In the genomic region with DNA sequence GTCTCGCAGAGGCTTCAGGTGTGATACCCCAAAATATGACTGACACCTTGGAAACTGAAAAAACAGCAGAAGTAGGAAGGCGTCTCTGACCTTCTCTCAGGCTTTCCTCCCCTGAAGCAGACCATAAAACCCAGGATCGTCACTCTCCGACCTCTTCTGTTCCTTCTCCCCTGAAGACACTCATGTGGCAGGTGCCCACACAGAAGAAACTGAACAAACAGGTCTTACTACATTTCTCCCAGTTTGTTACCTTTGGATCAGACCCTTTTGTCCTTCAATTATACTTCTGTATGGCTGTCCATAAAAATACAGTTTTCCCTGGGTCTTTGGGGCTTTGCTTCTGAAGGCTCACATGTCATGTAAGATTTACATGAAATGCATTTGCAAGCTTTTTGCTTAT, we compare ENCODE assay signal across 20 cellular contexts. TPM values are rescaled to one million over a fixed set of nuclear protein-coding genes. Genes with fewer than 3 reads are reported as not detected.
DNase-seq lines count a peak whose midpoint lies in the region; TF ChIP-seq lines count a peak whose summit lies in the region.
"Had no signal": no experiment of that assay in that cellular context is flagged by ENCODE, and none has a peak within 500 bp of the region (broad histone marks: within the 10 kb centered on the region; RNA-seq: fewer than 3 reads in every experiment).

No MANE protein-coding gene starts in this region.

- peak; percentile 87 for DNase-seq in DMS53 (lab: John Stamatoyannopoulos, UW)
- DNase-seq in ELF-1 (ENCODE audit: low read depth, low spot score), result peak; percentile 42
- peak; percentile 66 for DNase-seq in NCI-H510A (lab: John Stamatoyannopoulos, UW)
- DNase-seq in thyroid gland, result no peak
- no peak for DNase-seq in stomach
- DNase-seq in neural progenitor cell (ENCODE audit: low spot score), result no peak
- DNase-seq in activated T-cell treated with anti-CD3 and anti-CD28 coated beads, Interleukin-2, amount 50 U/mL, for 48 hours, result no peak
- DNase-seq: CD8-positive, alpha-beta memory T cell; GDM1; H7; Kasumi-1; MG63; NCI-H1048; NCI-H146; NCI-H2081; OCI-M1; SHP77 had no signal

- no peak overlapping the region for H2AFZ ChIP-seq in neural progenitor cell (replicated peaks)

- peak overlapping the region; percentile 93 for H3K27ac ChIP-seq in VCaP
- H3K27ac ChIP-seq in thyroid gland, result no peak overlapping the region
- no peak overlapping the region for H3K27ac ChIP-seq in stomach
- H3K27ac ChIP-seq in neural progenitor cell, result no peak overlapping the region
- H3K27ac ChIP-seq: C4-2B had no signal

- H3K36me3 ChIP-seq in thyroid gland (no peaks in the 10 kb centered on the region), stomach (no peaks in the 10 kb centered on the region), neural progenitor cell (no peaks in the 10 kb centered on the region)
- H3K36me3 ChIP-seq: MG63 had no signal

- H3K27ac Mint-ChIP-seq in neural progenitor cell, result no peak overlapping the region
- H3K27ac Mint-ChIP-seq: CD8-positive, alpha-beta memory T cell; T-helper 1 cell treated with Interleukin-12 subunit alpha and Interleukin-12 subunit beta and Interleukin-4 antibody, amounts not matched to agents 30 μg/mL and 1 μg/mL, for 36 hours had no signal

- H3K4me3 Mint-ChIP-seq in neural progenitor cell, result no peak overlapping the region
- H3K4me3 Mint-ChIP-seq: CD8-positive, alpha-beta memory T cell; T-helper 1 cell treated with Interleukin-12 subunit alpha and Interleukin-12 subunit beta and Interleukin-4 antibody, amounts not matched to agents 30 μg/mL and 1 μg/mL, for 36 hours had no signal

- intact Hi-C loops in thyroid gland (cut with DNase I), result no loop called here
- intact Hi-C loops in stomach (cut with DNase I; ENCODE audit: low total_unique reads), result no loop called here

- H3K27me3 ChIP-seq in thyroid gland, result no peaks in the 10 kb centered on the region
- peaks cover 0 to 3% (median 0%) of the 10 kb centered on the region in 3 donors for H3K27me3 ChIP-seq in stomach
- no peaks in the 10 kb centered on the region for H3K27me3 ChIP-seq in neural progenitor cell
- H3K27me3 ChIP-seq: MG63 had no signal

- H3K9me3 Mint-ChIP-seq in neural progenitor cell, result no peaks in the 10 kb centered on the region
- H3K9me3 Mint-ChIP-seq: T-helper 1 cell treated with Interleukin-12 subunit alpha and Interleukin-12 subunit beta and Interleukin-4 antibody, amounts not matched to agents 30 μg/mL and 1 μg/mL, for 36 hours had no signal

- no peak overlapping the region for H3K4me2 ChIP-seq in neural progenitor cell

- H3K9me3 ChIP-seq in thyroid gland, result no peaks in the 10 kb centered on the region
- no peaks in the 10 kb centered on the region for H3K9me3 ChIP-seq in stomach
- H3K9me3 ChIP-seq in neural progenitor cell (ENCODE audit: low read depth), result no peaks in the 10 kb centered on the region
- H3K9me3 ChIP-seq: MG63 had no signal

- H3K4me1 ChIP-seq in thyroid gland (peaks cover 0 to 9% of the 10 kb centered on the region in 2 donors), stomach (no peaks in the 10 kb centered on the region), neural progenitor cell (no peaks in the 10 kb centered on the region)

- no peaks in the 10 kb centered on the region for H3K27me3 Mint-ChIP-seq in neural progenitor cell (ENCODE audit: insufficient read depth, low read depth)

- H3K4me3 ChIP-seq in thyroid gland (replicated peaks in 1 of 3), result no peak overlapping the region
- no peak overlapping the region for H3K4me3 ChIP-seq in stomach
- H3K4me3 ChIP-seq in neural progenitor cell, result no peak overlapping the region
- H3K4me3 ChIP-seq: MG63 had no signal

- H3K9ac ChIP-seq in neural progenitor cell, result no peak overlapping the region

- TF ChIP-seq CTCF in VCaP (conservative IDR thresholded peaks at IDR 0.05), result no peak
- TF ChIP-seq CTCF in thyroid gland (IDR thresholded peaks at IDR 0.05), result no peak
- TF ChIP-seq CTCF in stomach (IDR thresholded peaks at IDR 0.05), result no peak
- TF ChIP-seq CTCF in neural progenitor cell (IDR thresholded peaks at IDR 0.05), result no peak

- no peaks in the 10 kb centered on the region for H3K79me2 ChIP-seq in neural progenitor cell (ENCODE audit: low read depth)

- TF ChIP-seq EP300 in stomach (IDR thresholded peaks at IDR 0.05), result no peak

- H3K36me3 Mint-ChIP-seq in neural progenitor cell, result no peaks in the 10 kb centered on the region
- H3K36me3 Mint-ChIP-seq: CD8-positive, alpha-beta memory T cell had no signal

- H4K20me1 ChIP-seq in neural progenitor cell (ENCODE audit: low read depth), result no peaks in the 10 kb centered on the region

- TF ChIP-seq POLR2A in thyroid gland (IDR thresholded peaks at IDR 0.05), result no peak
- no peak for TF ChIP-seq POLR2A in stomach (IDR thresholded peaks at IDR 0.05)

- H3K4me1 Mint-ChIP-seq in neural progenitor cell, result no peaks in the 10 kb centered on the region
- H3K4me1 Mint-ChIP-seq: CD8-positive, alpha-beta memory T cell had no signal

- 46 to 54% methylated on average over 4 of the region's 4 CpGs for WGBS in thyroid gland, 2 donors
- 35 to 55% (median 45%) methylated on average over 4 of the region's 4 CpGs for WGBS in stomach, 5 donors

- H3F3A ChIP-seq in neural progenitor cell (ENCODE audit: low read depth), result no peaks in the 10 kb centered on the region

RNA-seq across cellular contexts. Expression of a gene that starts 10.3 kb away (rescaled TPM):
- total RNA-seq in thyroid gland (1 to 10 TPM; 3.7 to 7.8 (median 4.9) TPM), stomach (100 to 1,000 TPM in 3 of 5 donors, 10 to 100 TPM in 2; 35.6 to 311 (median 119) TPM), neural progenitor cell (ENCODE audit: low replicate concordance) (18.4 and 28.2 TPM in 2 replicates)
- 10 to 100 TPM in 1 of 3 donors, 1 to 10 TPM in 2; 2.6 to 65.0 (median 4.7) TPM for polyA plus RNA-seq in stomach

Comparison
In these comparisons a context has a peak if more than half of its experiments do, and no peak if none do; other contexts are left out.
1. DNase-seq: peak in DMS53 (single experiment), ELF-1 (single experiment) and NCI-H510A (single experiment); none in thyroid gland (0 of 2), stomach (single experiment), neural progenitor cell (single experiment) and activated T-cell treated with anti-CD3 and anti-CD28 coated beads, Interleukin-2, amount 50 U/mL, for 48 hours (0 of 2).